ENCODE assay signal across 10 cellular contexts in genomic region chr18:55268146-55268545, GRCh38.
A peak's percentile ranks its signal among the peaks of the same experiment; 100 is the strongest.
DNase-seq lines count a peak whose midpoint lies in the region; ATAC-seq, FAIRE-seq and TF ChIP-seq lines count a peak whose summit lies in the region.
"Had no signal": no experiment of that assay in that cellular context is flagged by ENCODE, and none has a peak within 500 bp of the region (broad histone marks: within the 10 kb centered on the region; RNA-seq: fewer than 3 reads in every experiment).

No MANE protein-coding gene starts in this region.

- H3K9me2 ChIP-seq in DOHH2 (replicated peaks; ENCODE audit: control insufficient read depth, low read length) (no peaks in the 10 kb centered on the region), PC-3 (replicated peaks; ENCODE audit: low read length) (no peaks in the 10 kb centered on the region)

- H3K27me3 ChIP-seq in DOHH2 (ENCODE audit: control insufficient read depth, low read length) (no peaks in the 10 kb centered on the region), GM12878 (replicated peaks in 1 of 2; ENCODE audit: control insufficient read depth in 2 of 2, insufficient read depth in 2 of 2, low read length in 1 of 2) (no peaks in the 10 kb centered on the region), PC-3 (ENCODE audit: low read length) (no peaks in the 10 kb centered on the region)

- TF ChIP-seq POLR2A in GM12878 (IDR thresholded peaks at IDR 0.05; ENCODE audit: low read depth, low read length), result no peak

- RAD21 ChIA-PET in GM12878 (lab: Charles Lee; ENCODE audit: unreplicated experiment), result interaction anchor here (0.7 to 6.7 kb wide), 19 partner anchors 9 to 200 kb away, joined by 3 to 93 read pairs (median 20); no protein-coding TSS in a partner anchor

- POLR2A ChIA-PET in GM12878 (lab: Charles Lee), result interaction anchor here (0.8 to 5.3 kb wide), 12 partner anchors 8 to 55 kb away, joined by 4 to 70 read pairs (median 12); no protein-coding TSS in a partner anchor
- POLR2A ChIA-PET in PC-3 (lab: Charles Lee; ENCODE audit: unreplicated experiment), result no interaction called here

- WGBS in GM12878 (ENCODE audit: insufficient coverage, insufficient replicate concordance, low lambda C conversion rate, missing lambda C conversion rate), result 0% methylated on average over 1 of the region's 1 CpG

- SMC1A ChIA-PET in GM12878 (lab: Charles Lee; ENCODE audit: uncharacterized antibody, unreplicated experiment), result interaction anchor here (0.7 to 8.4 kb wide), 22 partner anchors 8 to 1371 kb away, joined by 3 to 177 read pairs (median 8); no protein-coding TSS in a partner anchor

- in situ Hi-C loops in GM12878 (cut with MboI), result no loop called here

- H3K79me2 ChIP-seq in DOHH2 (ENCODE audit: control insufficient read depth, low read length) (peaks cover 39% of the 10 kb centered on the region), GM12878 (ENCODE audit: control insufficient read depth, insufficient read depth, low read length) (peaks cover 44% of the 10 kb centered on the region), PC-3 (ENCODE audit: low read length) (no peaks in the 10 kb centered on the region)

- H3K27ac ChIP-seq in DOHH2 (ENCODE audit: low read depth, low read length), result peak overlapping the region; percentile 79
- peak overlapping the region; percentile 93 for H3K27ac ChIP-seq in GM12878 (ENCODE audit: control insufficient read depth, insufficient read depth)
- no peak overlapping the region for H3K27ac ChIP-seq in PC-3 (ENCODE audit: low read length)

- TF ChIP-seq CTCF in DOHH2 (IDR thresholded peaks at IDR 0.05; ENCODE audit: low read depth, low read length, poor library complexity, severe bottlenecking) (no peak), GM12878 (IDR thresholded peaks at IDR 0.05 in 2 of 3, conservative IDR thresholded peaks at IDR 0.05 in 1 of 3; ENCODE audit: control insufficient read depth in 2 of 3, extremely low read depth in 1 of 3, insufficient read depth in 1 of 3, low read depth in 3 of 3, low read length in 3 of 3) (no peak), PC-3 (conservative IDR thresholded peaks at IDR 0.05; ENCODE audit: low read depth, low read length) (no peak)

- no peak overlapping the region for H2AFZ ChIP-seq in GM12878 (ENCODE audit: control insufficient read depth, low read depth, low read length)
- H2AFZ ChIP-seq in PC-3 (ENCODE audit: low read length), result no peak overlapping the region

- FAIRE-seq in GM12878 (lab: Jason Lieb, UNC), result peak; percentile 91

- peak; percentile 97 for TF ChIP-seq EP300 in GM12878 (IDR thresholded peaks at IDR 0.05; ENCODE audit: borderline replicate concordance in 1 of 2, control insufficient read depth in 1 of 2, low read depth in 2 of 2, low read length in 2 of 2)

- CTCF ChIA-PET in GM12878 (lab: Yijun Ruan, JAX) (interaction anchor here (0.7 to 6.2 kb wide), 17 partner anchors 10 to 54 kb away, joined by 3 to 75 read pairs (median 13); no protein-coding TSS in a partner anchor), PC-3 (lab: Charles Lee) (interaction anchor here (1.4 kb wide), 1 partner anchor 34 kb away, joined by 6 read pairs; no protein-coding TSS in a partner anchor)

- peak; percentile 66 for ATAC-seq in GM19463 (IDR thresholded peaks at IDR 0.05; ENCODE audit: unreplicated experiment)
- peak; percentile 63 for ATAC-seq in HG03097 (IDR thresholded peaks at IDR 0.05; ENCODE audit: low FRiP score, unreplicated experiment)
- peak; percentile 80 for ATAC-seq in GM12878
- ATAC-seq in PC-3, result no peak

- peaks cover 99% of the 10 kb centered on the region for H3K36me3 ChIP-seq in DOHH2 (ENCODE audit: control insufficient read depth, low read length)
- H3K36me3 ChIP-seq in GM12878 (ENCODE audit: control insufficient read depth in 2 of 2, insufficient read depth in 2 of 2, low read length in 1 of 2), result peaks cover 11 to 50% of the 10 kb centered on the region in 2 experiments
- H3K36me3 ChIP-seq in PC-3 (ENCODE audit: low read depth, low read length), result no peaks in the 10 kb centered on the region

- DNase-seq in GM12878 (ENCODE audit: low read depth, low spot score) (peak; percentile 94), PC-3 (no peak), SHP77 treated with DMSO at 0.1 percent for 48 hours (lab: John Stamatoyannopoulos, UW) (no peak), kidney glomerular epithelial cell (lab: John Stamatoyannopoulos, UW) (no peak), NCI-H748 treated with DMSO at 0.1 percent for 48 hours (lab: John Stamatoyannopoulos, UW) (no peak)
- DNase-seq: Calu3, NCI-H1092 treated with DMSO at 0.1 percent for 48 hours had no signal

- H3K4me2 ChIP-seq in DOHH2 (ENCODE audit: low read length) (peak overlapping the region; percentile 52), GM12878 (ENCODE audit: control insufficient read depth, insufficient read depth) (peak overlapping the region; percentile 86), PC-3 (ENCODE audit: low read length) (no peak overlapping the region)

- BruUV-seq in GM12878 (replicated peaks; lab: Mats Ljungman, UMichigan) (TSS peak; percentile 21), PC-3 (replicated peaks; lab: Mats Ljungman, UMichigan) (no TSS peak)

- no peaks in the 10 kb centered on the region for H4K20me1 ChIP-seq in DOHH2 (ENCODE audit: control insufficient read depth, insufficient read depth, low read depth, low read length)
- H4K20me1 ChIP-seq in GM12878 (ENCODE audit: control insufficient read depth, insufficient read depth), result no peaks in the 10 kb centered on the region
- H4K20me1 ChIP-seq in PC-3 (ENCODE audit: low read length), result no peaks in the 10 kb centered on the region

- peaks cover 12% of the 10 kb centered on the region for H3F3A ChIP-seq in DOHH2 (ENCODE audit: control insufficient read depth, insufficient read depth)
- H3F3A ChIP-seq in PC-3 (ENCODE audit: low read length, unreplicated experiment), result no peaks in the 10 kb centered on the region

- TF ChIP-seq RAD21 in GM12878 (IDR thresholded peaks at IDR 0.05; ENCODE audit: insufficient read depth, low read depth, low read length), result peak; percentile 15; the same call in 1 of the 2 replicates

- H3K4me1 ChIP-seq in DOHH2 (ENCODE audit: control insufficient read depth, low read length) (peaks cover 67% of the 10 kb centered on the region), GM12878 (ENCODE audit: control insufficient read depth, insufficient read depth, low read length) (peaks cover 61% of the 10 kb centered on the region), PC-3 (ENCODE audit: insufficient read depth, low read length) (peaks cover 21% of the 10 kb centered on the region)

- no peaks in the 10 kb centered on the region for H3K9me3 ChIP-seq in DOHH2 (ENCODE audit: control insufficient read depth, insufficient read depth, low read length)
- no peaks in the 10 kb centered on the region for H3K9me3 ChIP-seq in GM12878 (replicated peaks; ENCODE audit: control insufficient read depth, insufficient read depth, low read length)
- no peaks in the 10 kb centered on the region for H3K9me3 ChIP-seq in PC-3 (ENCODE audit: low read length)

- H3K4me3 ChIP-seq in DOHH2 (ENCODE audit: low read length) (peak overlapping the region; percentile 30), GM12878 (peak overlapping the region; percentile 51; the same call in 1 of the 2 replicates), PC-3 (ENCODE audit: low read length) (no peak overlapping the region)

- H3K9ac ChIP-seq in GM12878 (ENCODE audit: control insufficient read depth, insufficient read depth, low read length) (peak overlapping the region; percentile 66), PC-3 (ENCODE audit: low read length) (no peak overlapping the region)

- intact Hi-C loops in GM12878 (cut with micrococcal nuclease; ENCODE audit: unreplicated experiment) (loop anchor here (1.0 to 2.0 kb wide), 3 partner anchors 19 to 199 kb away; no protein-coding TSS in a partner anchor), PC-3 (cut with micrococcal nuclease) (no loop called here)

TF ChIP-seq in GM12878, 131 proteins besides CTCF, POLR2A, EP300 and RAD21 (continues in another document):
- TF ChIP-seq YBX1 (IDR thresholded peaks at IDR 0.05), result no peak
- peak in 1 of 2 experiments; percentile 79; a peak in 1 of 4 replicates for TF ChIP-seq ETV6 (conservative IDR thresholded peaks at IDR 0.05 in 1 of 2, IDR thresholded peaks at IDR 0.05 in 1 of 2; ENCODE audit: borderline replicate concordance in 1 of 2, low read depth in 1 of 2)
- TF ChIP-seq SIX5 (IDR thresholded peaks at IDR 0.05; ENCODE audit: low read depth, low read length, severe bottlenecking), result no peak
- no peak for TF ChIP-seq SMAD1 (IDR thresholded peaks at IDR 0.05; ENCODE audit: low read depth, partially characterized antibody)
- no peak for TF ChIP-seq RB1 (IDR thresholded peaks at IDR 0.05; ENCODE audit: borderline replicate concordance)
- TF ChIP-seq MXI1 (IDR thresholded peaks at IDR 0.05; ENCODE audit: low read depth, low read length), result peak; percentile 74; the same call in 1 of the 2 replicates
- TF ChIP-seq, protein P1, sequence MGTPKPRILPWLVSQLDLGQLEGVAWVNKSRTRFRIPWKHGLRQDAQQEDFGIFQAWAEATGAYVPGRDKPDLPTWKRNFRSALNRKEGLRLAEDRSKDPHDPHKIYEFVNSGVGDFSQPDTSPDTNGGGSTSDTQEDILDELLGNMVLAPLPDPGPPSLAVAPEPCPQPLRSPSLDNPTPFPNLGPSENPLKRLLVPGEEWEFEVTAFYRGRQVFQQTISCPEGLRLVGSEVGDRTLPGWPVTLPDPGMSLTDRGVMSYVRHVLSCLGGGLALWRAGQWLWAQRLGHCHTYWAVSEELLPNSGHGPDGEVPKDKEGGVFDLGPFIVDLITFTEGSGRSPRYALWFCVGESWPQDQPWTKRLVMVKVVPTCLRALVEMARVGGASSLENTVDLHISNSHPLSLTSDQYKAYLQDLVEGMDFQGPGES (IDR thresholded peaks at IDR 0.05), result no peak
- TF ChIP-seq BRCA1 (IDR thresholded peaks at IDR 0.05; ENCODE audit: low read depth, low read length), result no peak
- TF ChIP-seq E4F1 (IDR thresholded peaks at IDR 0.05; ENCODE audit: borderline replicate concordance, partially characterized antibody), result no peak
